Comparison of ENCODE assay signal across 1 cellular context in the genomic region with DNA sequence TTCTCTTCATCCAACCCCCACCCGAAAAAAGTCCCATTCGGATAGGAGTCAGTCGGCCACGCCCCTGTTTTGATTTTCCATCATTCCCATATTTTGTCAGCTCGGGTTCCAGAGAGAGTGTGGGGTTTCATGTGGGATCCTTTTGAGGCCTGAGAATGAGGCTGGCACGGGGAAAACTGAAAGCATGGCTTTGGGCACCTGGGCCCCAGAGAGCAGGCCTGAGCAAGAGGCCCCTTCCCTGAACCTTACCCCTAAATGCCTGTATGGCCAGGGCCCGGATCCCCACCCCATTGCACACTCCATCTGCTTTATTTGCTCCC.
TF ChIP-seq lines count a peak whose summit lies in the region.

No MANE protein-coding gene starts in this region.

TF ChIP-seq in GM12878, 131 proteins besides CTCF, POLR2A, EP300 and RAD21:
- TF ChIP-seq BMI1 (IDR thresholded peaks at IDR 0.05; ENCODE audit: borderline replicate concordance), result no peak
